Comparison of ENCODE assay signal across 12 cellular contexts in genomic region chr10:26700884-26701630, GRCh38.
"Had no signal": no experiment of that assay in that cellular context is flagged by ENCODE, and none has a peak within 500 bp of the region (broad histone marks: within the 10 kb centered on the region; RNA-seq: fewer than 3 reads in every experiment).

No MANE protein-coding gene starts in this region.

- H3K9me3 ChIP-seq: prostate gland had no signal

- H3K27ac ChIP-seq: prostate gland had no signal

- H3K9me3 Mint-ChIP-seq: activated naive CD4-positive, alpha-beta T cell treated with anti-CD3 and anti-CD28 coated beads, Interleukin-2, amount 50 U/mL, for 24 hours; natural killer cell had no signal

- H3K4me3 ChIP-seq: lung, prostate gland had no signal

- H3K27me3 Mint-ChIP-seq: activated naive CD4-positive, alpha-beta T cell treated with anti-CD3 and anti-CD28 coated beads, Interleukin-2, amount 50 U/mL, for 24 hours had no signal

- ATAC-seq: natural killer cell, sciatic nerve had no signal

- H3K4me3 Mint-ChIP-seq: natural killer cell had no signal

- H3K36me3 Mint-ChIP-seq: natural killer cell had no signal

- H3K36me3 ChIP-seq: prostate gland had no signal

- H3K27ac Mint-ChIP-seq: activated naive CD4-positive, alpha-beta T cell treated with anti-CD3 and anti-CD28 coated beads, Interleukin-2, amount 50 U/mL, for 24 hours; natural killer cell had no signal

- DNase-seq: activated CD4-positive, CD25-positive, alpha-beta regulatory T cell; activated T-cell treated with anti-CD3 and anti-CD28 coated beads, Interleukin-2, amount 50 U/mL, for 1 hour; anterior cingulate cortex; cerebellar nuclear complex; natural killer cell; occipital lobe; stimulated activated CD4-positive, alpha-beta T cell treated with anti-CD3 and anti-CD28 coated beads, Interleukin-2, amount 100 ng/mL, for 24 hours; stimulated activated naive CD4-positive, alpha-beta T cell had no signal
